11 cellular contexts compared by ENCODE assay signal in the genomic region with DNA sequence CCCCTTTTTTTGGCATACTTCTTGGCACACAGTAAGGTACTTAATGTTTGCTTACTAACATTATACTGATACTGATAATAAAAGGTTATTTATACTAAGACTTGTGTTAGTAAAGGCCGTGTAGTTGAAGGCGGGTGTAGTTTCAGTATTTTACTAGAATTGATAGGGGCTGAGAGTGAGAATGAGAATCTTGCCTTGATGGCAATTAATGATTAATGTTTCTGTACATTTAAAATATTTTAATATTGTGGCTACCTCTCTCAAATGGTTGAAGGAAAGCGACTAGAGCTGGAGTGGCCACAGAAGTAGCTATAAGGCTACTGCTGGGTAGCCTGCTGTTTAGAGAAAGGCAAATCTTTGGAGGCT. TPM values are rescaled to one million over a fixed set of nuclear protein-coding genes. Genes with fewer than 3 reads are reported as not detected.
DNase-seq lines count a peak whose midpoint lies in the region; ATAC-seq and TF ChIP-seq lines count a peak whose summit lies in the region.
"Had no signal": no experiment of that assay in that cellular context is flagged by ENCODE, and none has a peak within 500 bp of the region (broad histone marks: within the 10 kb centered on the region; RNA-seq: fewer than 3 reads in every experiment).

No MANE protein-coding gene starts in this region.

- H3K9me3 Mint-ChIP-seq in natural killer cell treated with Interleukin-12 subunit alpha and Interleukin-12 subunit beta and Interleukin-15 and Interleukin-18, amount 100 ng/mL, for 72 hours: no peaks in the 10 kb centered on the region
- no peaks in the 10 kb centered on the region for H3K9me3 Mint-ChIP-seq in natural killer cell

- ATAC-seq in natural killer cell treated with Interleukin-12 subunit alpha and Interleukin-12 subunit beta and Interleukin-15 and Interleukin-18, amount 100 ng/mL, for 72 hours: no peak
- ATAC-seq in natural killer cell (no peak), HG03378 (IDR thresholded peaks at IDR 0.05; ENCODE audit: unreplicated experiment) (peak; percentile 42)

- no peaks in the 10 kb centered on the region for H3K27me3 Mint-ChIP-seq in natural killer cell treated with Interleukin-12 subunit alpha and Interleukin-12 subunit beta and Interleukin-15 and Interleukin-18, amount 100 ng/mL, for 72 hours
- H3K27me3 Mint-ChIP-seq in natural killer cell (ENCODE audit: low read depth in 2 of 2): no peaks in the 10 kb centered on the region

- no peaks in the 10 kb centered on the region for H3K36me3 Mint-ChIP-seq in natural killer cell treated with Interleukin-12 subunit alpha and Interleukin-12 subunit beta and Interleukin-15 and Interleukin-18, amount 100 ng/mL, for 72 hours
- H3K36me3 Mint-ChIP-seq in natural killer cell: no peaks in the 10 kb centered on the region

- in situ Hi-C loops in G401 (cut with HindIII; ENCODE audit: low sequenced_read_pairs): no loop called here

- H3K27ac ChIP-seq in epithelial cell of prostate: peak overlapping the region; percentile 88

- intact Hi-C loops in natural killer cell (cut with micrococcal nuclease): no loop called here

- H3K4me3 Mint-ChIP-seq in natural killer cell treated with Interleukin-12 subunit alpha and Interleukin-12 subunit beta and Interleukin-15 and Interleukin-18, amount 100 ng/mL, for 72 hours: peak overlapping the region; percentile 52
- no peak overlapping the region for H3K4me3 Mint-ChIP-seq in natural killer cell

- no peak for TF ChIP-seq CTCF in natural killer cell (IDR thresholded peaks at IDR 0.05)

- peaks cover 27 to 30% of the 10 kb centered on the region in 2 donors for H3K4me1 Mint-ChIP-seq in natural killer cell treated with Interleukin-12 subunit alpha and Interleukin-12 subunit beta and Interleukin-15 and Interleukin-18, amount 100 ng/mL, for 72 hours (ENCODE audit: low read depth in 2 of 2)
- peaks cover 7 to 28% of the 10 kb centered on the region in 2 donors for H3K4me1 Mint-ChIP-seq in natural killer cell

- DNase-seq in natural killer cell treated with Interleukin-12 subunit alpha and Interleukin-12 subunit beta and Interleukin-15 and Interleukin-18, amount 100 ng/mL, for 72 hours (ENCODE audit: low spot score): no peak
- DNase-seq in natural killer cell (no peak), epithelial cell of prostate (ENCODE audit: low read depth, low spot score) (no peak), NCI-H2081 treated with DMSO at 0.1 percent for 48 hours (lab: John Stamatoyannopoulos, UW) (no peak), NCI-H774 (lab: John Stamatoyannopoulos, UW) (no peak), NCI-H1436 (lab: John Stamatoyannopoulos, UW) (no peak), G401 (ENCODE audit: low spot score) (no peak)
- DNase-seq: C1 segment of cervical spinal cord; central memory CD4-positive, alpha-beta T cell; NCI-H1417 had no signal

- peak overlapping the region; percentile 68 to 85 for H3K27ac Mint-ChIP-seq in natural killer cell treated with Interleukin-12 subunit alpha and Interleukin-12 subunit beta and Interleukin-15 and Interleukin-18, amount 100 ng/mL, for 72 hours
- H3K27ac Mint-ChIP-seq in natural killer cell: no peak overlapping the region

RNA-seq across cellular contexts. Expression of a gene that starts 29.3 kb away (rescaled TPM):
- total RNA-seq in natural killer cell treated with Interleukin-12 subunit alpha and Interleukin-12 subunit beta and Interleukin-15 and Interleukin-18, amount 100 ng/mL, for 72 hours: 10 to 100 TPM; 51.1 to 64.1 TPM
- total RNA-seq in natural killer cell: 100 to 1,000 TPM in 1 of 3 donors, 10 to 100 TPM in 2; 42.3 to 141 (median 65.0) TPM
- 0.80 and 4.2 TPM in 2 replicates for total RNA-seq in G401 (2014; rRNA removed; shearing (Covaris generic))

Comparison
In these comparisons a context has a peak if more than half of its experiments do, and no peak if none do; other contexts are left out.
1. H3K27ac Mint-ChIP-seq: peak in natural killer cell treated with Interleukin-12 subunit alpha and Interleukin-12 subunit beta and Interleukin-15 and Interleukin-18, amount 100 ng/mL, for 72 hours (2 of 2); none in natural killer cell (0 of 2).